1 cellular context compared by ENCODE assay signal in genomic region chr2:15591692-15592463, GRCh38.
TF ChIP-seq lines count a peak whose summit lies in the region.

Gene DDX1 (plus strand): TSS chr2:15591868. CDS start chr2:15591934, 66 bp downstream.

TF ChIP-seq in GM12878, 131 proteins besides CTCF, POLR2A, EP300 and RAD21 (continued from another document and continues in another):
- TF ChIP-seq SKIL (IDR thresholded peaks at IDR 0.05; ENCODE audit: low read depth, poor library complexity, severe bottlenecking) (no peak), SMAD1 (IDR thresholded peaks at IDR 0.05; ENCODE audit: low read depth, partially characterized antibody) (no peak), NR2C1 (IDR thresholded peaks at IDR 0.05) (peak; percentile 70; the same call in 1 of the 2 replicates), DPF2 (IDR thresholded peaks at IDR 0.05) (peak; percentile 63; the same call in 1 of the 2 replicates), LARP7 (IDR thresholded peaks at IDR 0.05) (peak; percentile 90), MYC (IDR thresholded peaks at IDR 0.05; ENCODE audit: insufficient read depth, insufficient read length, insufficient replicate concordance, low read length, severe bottlenecking) (peak; percentile 71), IRF5 (IDR thresholded peaks at IDR 0.05; ENCODE audit: borderline replicate concordance) (no peak), ZBTB4 (CRISPR knock-in tag; IDR thresholded peaks at IDR 0.05) (no peak), TBL1XR1 (IDR thresholded peaks at IDR 0.05; ENCODE audit: low read depth, low read length) (peak; percentile 53; the same call in 1 of the 2 replicates), NBN (IDR thresholded peaks at IDR 0.05) (peak; percentile 84; the same call in 1 of the 2 replicates), HDAC2 (IDR thresholded peaks at IDR 0.05) (peak; percentile 25; the same call in 1 of the 2 replicates), SIN3A (IDR thresholded peaks at IDR 0.05; ENCODE audit: low read depth, low read length) (peak; percentile 68), CREB1 (IDR thresholded peaks at IDR 0.05; ENCODE audit: low read depth) (peak; percentile 66), CREM (IDR thresholded peaks at IDR 0.05; ENCODE audit: low read depth) (peak; percentile 84), BACH1 (IDR thresholded peaks at IDR 0.05; ENCODE audit: borderline replicate concordance) (0 out of 2 replicates have a peak, but pooled peaks have one; percentile 35), POLR2AphosphoS5 (IDR thresholded peaks at IDR 0.05; ENCODE audit: low read length) (peak; percentile 84), CBX5 (IDR thresholded peaks at IDR 0.05; ENCODE audit: low read depth) (peak; percentile 96), KLF5 (IDR thresholded peaks at IDR 0.05; ENCODE audit: partially characterized antibody) (peak; percentile 79), RB1 (IDR thresholded peaks at IDR 0.05; ENCODE audit: borderline replicate concordance) (peak; percentile 93; the same call in 1 of the 2 replicates), SMARCA5 (IDR thresholded peaks at IDR 0.05) (peak; percentile 92), RUNX3 (IDR thresholded peaks at IDR 0.05; ENCODE audit: low read length) (peak; percentile 55; the same call in 1 of the 2 replicates), POU2F2 (IDR thresholded peaks at IDR 0.05; ENCODE audit: borderline replicate concordance, low read depth, low read length) (peak; percentile 56; the same call in 1 of the 3 replicates), ETV6 (conservative IDR thresholded peaks at IDR 0.05 in 1 of 2, IDR thresholded peaks at IDR 0.05 in 1 of 2; ENCODE audit: borderline replicate concordance in 1 of 2, low read depth in 1 of 2) (0 out of 4 replicates have a peak, but pooled peaks of 1 of the 2 experiments have one; percentile 23), IRF4 (IDR thresholded peaks at IDR 0.05; ENCODE audit: low read depth, low read length) (no peak), ESRRA (IDR thresholded peaks at IDR 0.05; ENCODE audit: low read length) (peak; percentile 82; the same call in 1 of the 2 replicates), E2F8 (IDR thresholded peaks at IDR 0.05; ENCODE audit: low read depth, partially characterized antibody) (peak; percentile 77), HDAC6 (IDR thresholded peaks at IDR 0.05; ENCODE audit: unreplicated experiment) (no peak), HSF1 (IDR thresholded peaks at IDR 0.05; ENCODE audit: low read depth, low read length) (peak; percentile 21; the same call in 1 of the 2 replicates), SIX5 (IDR thresholded peaks at IDR 0.05; ENCODE audit: low read depth, low read length, severe bottlenecking) (peak; percentile 63), EZH2 (IDR thresholded peaks at IDR 0.05; ENCODE audit: borderline replicate concordance, control insufficient read depth, low read depth, low read length) (no peak), ZNF24 (IDR thresholded peaks at IDR 0.05) (peak; percentile 71; the same call in 1 of the 2 replicates), SMAD5 (IDR thresholded peaks at IDR 0.05; ENCODE audit: low read depth) (peak; percentile 61; the same call in 1 of the 2 replicates), NKRF (conservative IDR thresholded peaks at IDR 0.05) (peak; percentile 39), ZNF207 (IDR thresholded peaks at IDR 0.05; ENCODE audit: borderline replicate concordance) (peak; percentile 77; the same call in 1 of the 2 replicates), IKZF2 (IDR thresholded peaks at IDR 0.05) (peak in 1 of 2 experiments; percentile 61; a peak in 2 of 4 replicates), HCFC1 (IDR thresholded peaks at IDR 0.05; ENCODE audit: low read length) (peak; percentile 86), CHD4 (IDR thresholded peaks at IDR 0.05) (no peak), MTA3 (IDR thresholded peaks at IDR 0.05; ENCODE audit: borderline replicate concordance, low read length) (no peak), ZBTB40 (IDR thresholded peaks at IDR 0.05; ENCODE audit: borderline replicate concordance) (peak; percentile 98), NRF1 (conservative IDR thresholded peaks at IDR 0.05; ENCODE audit: low read depth, low read length) (no peak), SREBF2 (IDR thresholded peaks at IDR 0.05; ENCODE audit: low read length) (0 out of 2 replicates have a peak, but pooled peaks have one; percentile 51), EED (IDR thresholded peaks at IDR 0.05; ENCODE audit: low read depth) (peak; percentile 38; the same call in 1 of the 2 replicates), RFX5 (IDR thresholded peaks at IDR 0.05; ENCODE audit: low read depth, low read length) (peak; percentile 55; the same call in 1 of the 2 replicates), RBBP5 (conservative IDR thresholded peaks at IDR 0.05) (no peak)
